ENCODE assay signal across 22 cellular contexts in the genomic region with DNA sequence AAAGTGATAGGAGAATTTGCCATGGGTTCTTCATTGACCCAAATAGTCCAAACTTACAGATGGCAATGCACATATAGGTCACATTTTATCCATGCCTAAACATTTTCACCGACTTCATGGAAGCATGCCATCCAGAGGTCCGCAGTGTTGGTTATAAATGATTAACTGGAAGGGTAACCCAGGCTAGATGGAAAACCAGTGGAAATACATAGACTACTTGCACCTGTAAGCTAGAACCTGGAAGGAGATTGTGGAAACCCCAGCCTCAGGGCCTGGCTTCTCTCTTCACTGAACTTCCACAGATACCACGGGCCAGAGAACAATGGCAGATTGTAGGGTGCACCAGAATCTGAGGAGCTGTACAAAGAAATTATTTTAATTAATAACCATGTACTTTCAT.
"Had no signal": no experiment of that assay in that cellular context is flagged by ENCODE, and none has a peak within 500 bp of the region (broad histone marks: within the 10 kb centered on the region; RNA-seq: fewer than 3 reads in every experiment).

No MANE protein-coding gene starts in this region.

- ATAC-seq: foreskin keratinocyte; gastroesophageal sphincter; heart left ventricle; left colon; left lung; left ventricle myocardium superior; lower lobe of right lung; mucosa of descending colon; naive thymus-derived CD8-positive, alpha-beta T cell had no signal

- H3K27ac ChIP-seq: coronary artery, esophagus muscularis mucosa, foreskin keratinocyte, gastroesophageal sphincter, heart left ventricle, hepatocyte, left lung, lower lobe of right lung had no signal

- DNase-seq: dermis blood vessel endothelial cell; dorsolateral prefrontal cortex; effector CD4-positive, alpha-beta T cell; effector memory CD4-positive, alpha-beta T cell; foreskin keratinocyte; heart left ventricle; immature natural killer cell; islet precursor cell; kidney; kidney glomerular epithelial cell; left colon; left lung; left ventricle myocardium superior; lower lobe of right lung; mesenchymal stem cell; mucosa of descending colon; naive B cell; naive thymus-derived CD8-positive, alpha-beta T cell had no signal
